Comparison of ENCODE assay signal across 9 cellular contexts in genomic region chr6:88380083-88380482, GRCh38.
DNase-seq lines count a peak whose midpoint lies in the region; ATAC-seq and TF ChIP-seq lines count a peak whose summit lies in the region.
"Had no signal": no experiment of that assay in that cellular context is flagged by ENCODE, and none has a peak within 500 bp of the region (broad histone marks: within the 10 kb centered on the region; RNA-seq: fewer than 3 reads in every experiment).

No MANE protein-coding gene starts in this region.

- H4K5ac ChIP-seq in IMR-90 (ENCODE audit: low read depth, low read length) = no peak overlapping the region

- H3K27ac ChIP-seq in IMR-90 (ENCODE audit: insufficient read depth, low read length) (no peak overlapping the region), ascending aorta (peak overlapping the region; percentile 62 to 70), right atrium auricular region (no peak overlapping the region), suprapubic skin (peak overlapping the region; percentile 9), A673 (ENCODE audit: low read depth, low read length, poor library complexity, severe bottlenecking) (no peak overlapping the region)

- no peaks in the 10 kb centered on the region for H3K9me1 ChIP-seq in IMR-90 (ENCODE audit: insufficient read depth, low read length)

- H3K4ac ChIP-seq in IMR-90 (ENCODE audit: low read depth, low read length) = no peak overlapping the region

- H3K56ac ChIP-seq in IMR-90 (ENCODE audit: extremely low read depth, insufficient read depth, low read length) = no peak overlapping the region

- TF ChIP-seq RAD21 in IMR-90 (IDR thresholded peaks at IDR 0.05; ENCODE audit: low read length) = no peak

- H2BK15ac ChIP-seq in IMR-90 (ENCODE audit: low read depth, low read length) = no peak overlapping the region

- H3K4me1 ChIP-seq in IMR-90 (ENCODE audit: control insufficient read depth, insufficient read depth, low read length) = no peaks in the 10 kb centered on the region
- peaks cover 6 to 26% of the 10 kb centered on the region in 2 donors for H3K4me1 ChIP-seq in ascending aorta
- peaks cover 0 to 10% of the 10 kb centered on the region in 2 donors for H3K4me1 ChIP-seq in right atrium auricular region
- peaks cover 22% of the 10 kb centered on the region for H3K4me1 ChIP-seq in suprapubic skin
- peaks cover 4% of the 10 kb centered on the region for H3K4me1 ChIP-seq in A673 (ENCODE audit: insufficient read depth, low read length, poor library complexity, severe bottlenecking)

- no peak overlapping the region for H2AK9ac ChIP-seq in IMR-90 (replicated peaks; ENCODE audit: low read depth, low read length, poor library complexity)

- H3K23ac ChIP-seq in IMR-90 (ENCODE audit: low read depth, low read length) = no peak overlapping the region

- H3K4me2 ChIP-seq in IMR-90 (ENCODE audit: low read depth, low read length) = no peak overlapping the region

- no peak for TF ChIP-seq EP300 in suprapubic skin (IDR thresholded peaks at IDR 0.05)

- ATAC-seq in IMR-90 (ENCODE audit: low read depth) = no peak

- H2BK120ac ChIP-seq in IMR-90 (ENCODE audit: low read depth, low read length) = no peak overlapping the region

- H3K36me3 ChIP-seq in IMR-90 (ENCODE audit: control insufficient read depth, insufficient read depth, low read length) (no peaks in the 10 kb centered on the region), ascending aorta (no peaks in the 10 kb centered on the region), right atrium auricular region (no peaks in the 10 kb centered on the region), suprapubic skin (no peaks in the 10 kb centered on the region), A673 (ENCODE audit: insufficient read depth, low read length, poor library complexity, severe bottlenecking) (no peaks in the 10 kb centered on the region)

- no peaks in the 10 kb centered on the region for H4K20me1 ChIP-seq in IMR-90 (ENCODE audit: insufficient read depth, low read length)

- BruUV-seq in IMR-90 (replicated peaks; lab: Mats Ljungman, UMichigan) (no TSS peak), A673 (replicated peaks; lab: Mats Ljungman, UMichigan) (no TSS peak)

- TF ChIP-seq POLR2A in IMR-90 (IDR thresholded peaks at IDR 0.05; ENCODE audit: low read depth, low read length) (no peak), suprapubic skin (IDR thresholded peaks at IDR 0.05) (no peak)

- H2BK5ac ChIP-seq in IMR-90 (ENCODE audit: low read depth, low read length, poor library complexity, severe bottlenecking) = no peak overlapping the region

- H3K14ac ChIP-seq in IMR-90 (replicated peaks; ENCODE audit: low read depth, low read length) = no peak overlapping the region

- no CpG with 5 or more reads among the region's 2 CpGs for WGBS in IMR-90 (ENCODE audit: extremely low coverage in 2 of 2, insufficient read length in 1 of 2), 2 experiments
- WGBS in suprapubic skin = 8% methylated on average over 2 of the region's 2 CpGs

- H2BK20ac ChIP-seq in IMR-90 (ENCODE audit: low read depth, low read length) = no peak overlapping the region

- H3K9me3 ChIP-seq in IMR-90 (ENCODE audit: control insufficient read depth, insufficient read depth, low read length) (no peaks in the 10 kb centered on the region), ascending aorta (no peaks in the 10 kb centered on the region), right atrium auricular region (no peaks in the 10 kb centered on the region), suprapubic skin (no peaks in the 10 kb centered on the region), A673 (ENCODE audit: low read depth, low read length, poor library complexity, severe bottlenecking) (no peaks in the 10 kb centered on the region)

- no peak overlapping the region for H4K8ac ChIP-seq in IMR-90 (ENCODE audit: low read depth in 2 of 2, low read length in 2 of 2)

- H3K4me3 ChIP-seq in IMR-90 (ENCODE audit: insufficient read depth, low read depth, low read length) (no peak overlapping the region), ascending aorta (no peak overlapping the region), right atrium auricular region (no peak overlapping the region), suprapubic skin (no peak overlapping the region), A673 (ENCODE audit: low read depth, low read length, poor library complexity, severe bottlenecking) (no peak overlapping the region)

- H2AFZ ChIP-seq in IMR-90 (replicated peaks; ENCODE audit: low read length, poor library complexity) = no peak overlapping the region

- DNase-seq in IMR-90 (peak; percentile 18), ascending aorta (ENCODE audit: low spot score in 2 of 2) (peak; percentile 12 to 90), right atrium auricular region (ENCODE audit: low spot score) (peak; percentile 68), suprapubic skin (ENCODE audit: low spot score in 2 of 2) (peak in 1 of 2 donors; percentile 61), A673 (ENCODE audit: low spot score) (no peak), NCI-H1436 treated with DMSO at 0.1 percent for 48 hours (lab: John Stamatoyannopoulos, UW) (no peak), NCI-H128 (lab: John Stamatoyannopoulos, UW; ENCODE audit: unreplicated experiment) (no peak), DMS114 treated with DMSO at 0.1 percent for 48 hours (lab: John Stamatoyannopoulos, UW; ENCODE audit: unreplicated experiment) (no peak)
- DNase-seq: activated T-cell treated with anti-CD3 and anti-CD28 coated beads, Interleukin-2, amount 50 U/mL, for 1 hour had no signal

- H2AK5ac ChIP-seq in IMR-90 (ENCODE audit: low read depth, low read length) = no peak overlapping the region

- H3K9ac ChIP-seq in IMR-90 (ENCODE audit: low read depth, low read length) = no peak overlapping the region

- no peak overlapping the region for H4K91ac ChIP-seq in IMR-90 (ENCODE audit: insufficient read depth, low read depth, low read length)

- dilution Hi-C loops in IMR-90 (cut with HindIII; ENCODE audit: low sequenced_read_pairs, unreplicated experiment) = no loop called here

- POLR2A ChIA-PET in IMR-90 (lab: Charles Lee; ENCODE audit: unreplicated experiment) = no interaction called here
- POLR2A ChIA-PET in A673 (lab: Charles Lee; ENCODE audit: low non-redundant PET) = no interaction called here

- H3K18ac ChIP-seq in IMR-90 (ENCODE audit: low read depth, low read length) = no peak overlapping the region

- TF ChIP-seq CTCF in IMR-90 (conservative IDR thresholded peaks at IDR 0.05; ENCODE audit: low read depth, low read length) (no peak), ascending aorta (IDR thresholded peaks at IDR 0.05) (no peak), right atrium auricular region (IDR thresholded peaks at IDR 0.05) (no peak), suprapubic skin (IDR thresholded peaks at IDR 0.05) (no peak), A673 (conservative IDR thresholded peaks at IDR 0.05; ENCODE audit: low read depth, low read length) (no peak)

- no peaks in the 10 kb centered on the region for H3K79me1 ChIP-seq in IMR-90 (ENCODE audit: low read depth in 1 of 2, low read length in 2 of 2)

- CTCF ChIA-PET in IMR-90 (lab: Yijun Ruan, JAX) (no interaction called here), A673 (lab: Charles Lee) (no interaction called here)

- H3K27me3 ChIP-seq in IMR-90 (ENCODE audit: control insufficient read depth, insufficient read depth, low read length) (no peaks in the 10 kb centered on the region), ascending aorta (no peaks in the 10 kb centered on the region), right atrium auricular region (no peaks in the 10 kb centered on the region), suprapubic skin (no peaks in the 10 kb centered on the region), A673 (replicated peaks; ENCODE audit: insufficient read depth, low read depth, low read length, poor library complexity) (peaks cover 6% of the 10 kb centered on the region)

- intact Hi-C loops in IMR-90 (cut with micrococcal nuclease) (no loop called here), ascending aorta (cut with DNase I) (loop anchor here (1.0 kb wide), 1 partner anchor 12 kb away; no protein-coding TSS in a partner anchor), A673 (cut with micrococcal nuclease; ENCODE audit: unreplicated experiment) (no loop called here)

- in situ Hi-C loops in IMR-90 (cut with MboI; ENCODE audit: low sequenced_read_pairs) = no loop called here

TF ChIP-seq in IMR-90, 13 proteins besides CTCF, POLR2A, EP300 and RAD21:
- TF ChIP-seq NFE2L2 (IDR thresholded peaks at IDR 0.05; ENCODE audit: low read depth, low read length) = no peak
- TF ChIP-seq CEBPB (IDR thresholded peaks at IDR 0.05; ENCODE audit: low read depth, low read length) = no peak
- TF ChIP-seq SMC3 (IDR thresholded peaks at IDR 0.05; ENCODE audit: low read depth, low read length) = no peak
- TF ChIP-seq, protein P1, sequence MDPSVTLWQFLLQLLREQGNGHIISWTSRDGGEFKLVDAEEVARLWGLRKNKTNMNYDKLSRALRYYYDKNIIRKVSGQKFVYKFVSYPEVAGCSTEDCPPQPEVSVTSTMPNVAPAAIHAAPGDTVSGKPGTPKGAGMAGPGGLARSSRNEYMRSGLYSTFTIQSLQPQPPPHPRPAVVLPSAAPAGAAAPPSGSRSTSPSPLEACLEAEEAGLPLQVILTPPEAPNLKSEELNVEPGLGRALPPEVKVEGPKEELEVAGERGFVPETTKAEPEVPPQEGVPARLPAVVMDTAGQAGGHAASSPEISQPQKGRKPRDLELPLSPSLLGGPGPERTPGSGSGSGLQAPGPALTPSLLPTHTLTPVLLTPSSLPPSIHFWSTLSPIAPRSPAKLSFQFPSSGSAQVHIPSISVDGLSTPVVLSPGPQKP (IDR thresholded peaks at IDR 0.05; ENCODE audit: borderline replicate concordance, low read depth, low read length) = no peak
- TF ChIP-seq RFX5 (IDR thresholded peaks at IDR 0.05; ENCODE audit: low read depth, low read length) = no peak
- TF ChIP-seq MAZ (IDR thresholded peaks at IDR 0.05; ENCODE audit: borderline replicate concordance, low read depth, low read length) = no peak

Comparison
In these comparisons a context has a peak if more than half of its experiments do, and no peak if none do; other contexts are left out.
1. DNase-seq: peak in IMR-90 (single experiment), ascending aorta (2 of 2) and right atrium auricular region (single experiment); none in A673 (single experiment), NCI-H1436 treated with DMSO at 0.1 percent for 48 hours (single experiment), NCI-H128 (single experiment) and DMS114 treated with DMSO at 0.1 percent for 48 hours (single experiment).
2. H3K27ac ChIP-seq: peak in ascending aorta (2 of 2) and suprapubic skin (single experiment); none in IMR-90 (single experiment), right atrium auricular region (0 of 2) and A673 (single experiment).